8 cellular contexts compared by ENCODE assay signal in genomic region chr16:4270595-4270994, GRCh38. TPM values are rescaled to one million over a fixed set of nuclear protein-coding genes. Genes with fewer than 3 reads are reported as not detected.
DNase-seq lines count a peak whose midpoint lies in the region; ATAC-seq and TF ChIP-seq lines count a peak whose summit lies in the region.

No MANE protein-coding gene starts in this region.

- no peak overlapping the region for H3K27ac ChIP-seq in iPS-18a (ENCODE audit: low read length)

- H3K4me3 Mint-ChIP-seq in activated CD4-positive, alpha-beta T cell treated with anti-CD3 and anti-CD28 coated beads, Interleukin-2, amount 10 ng/mL, durations not matched to agents 7 days and 5 days = peak overlapping the region; percentile 86
- peak overlapping the region; percentile 69 for H3K4me3 Mint-ChIP-seq in WTC11
- peak overlapping the region; percentile 86 for H3K4me3 Mint-ChIP-seq in stimulated activated naive CD8-positive, alpha-beta T cell treated with anti-CD3 and anti-CD28 coated beads, Interleukin-15, Interleukin-2, amounts not matched to agents 100 ng/mL and 50 ng/mL, for 24 hours

- H3K4me1 Mint-ChIP-seq in activated CD4-positive, alpha-beta T cell treated with anti-CD3 and anti-CD28 coated beads, Interleukin-2, amount 10 ng/mL, durations not matched to agents 7 days and 5 days = peaks cover 21% of the 10 kb centered on the region
- H3K4me1 Mint-ChIP-seq in WTC11 = peaks cover 20% of the 10 kb centered on the region
- peaks cover 23% of the 10 kb centered on the region for H3K4me1 Mint-ChIP-seq in stimulated activated naive CD8-positive, alpha-beta T cell treated with anti-CD3 and anti-CD28 coated beads, Interleukin-15, Interleukin-2, amounts not matched to agents 100 ng/mL and 50 ng/mL, for 24 hours (ENCODE audit: low read depth)

- no peaks in the 10 kb centered on the region for H3K4me1 ChIP-seq in iPS-18a (ENCODE audit: control insufficient read depth, low read depth, low read length)

- no peaks in the 10 kb centered on the region for H3K27me3 ChIP-seq in iPS-18a (ENCODE audit: control insufficient read depth, insufficient read depth, low read length)

- peak overlapping the region; percentile 91 for H3K4me3 ChIP-seq in iPS-18a (ENCODE audit: low read length)

- CTCF ChIA-PET in activated CD4-positive, alpha-beta T cell treated with anti-CD3 and anti-CD28 coated beads, Interleukin-2, amount 10 ng/mL, durations not matched to agents 7 days and 5 days (lab: Charles Lee) = interaction anchor here (0.5 to 13.0 kb wide), 3 partner anchors 16 to 585 kb away, joined by 3 to 124 read pairs (median 4); no protein-coding TSS in a partner anchor
- CTCF ChIA-PET in WTC11 (lab: Charles Lee) = interaction anchor here (0.6 to 5.4 kb wide), 7 partner anchors 8 to 308 kb away, joined by 3 to 70 read pairs (median 13); partner anchors contain the start of gene GLIS2

- H3K36me3 Mint-ChIP-seq in activated CD4-positive, alpha-beta T cell treated with anti-CD3 and anti-CD28 coated beads, Interleukin-2, amount 10 ng/mL, durations not matched to agents 7 days and 5 days (ENCODE audit: low read depth) = no peaks in the 10 kb centered on the region
- H3K36me3 Mint-ChIP-seq in WTC11 = peaks cover 4% of the 10 kb centered on the region
- H3K36me3 Mint-ChIP-seq in stimulated activated naive CD8-positive, alpha-beta T cell treated with anti-CD3 and anti-CD28 coated beads, Interleukin-15, Interleukin-2, amounts not matched to agents 100 ng/mL and 50 ng/mL, for 24 hours (ENCODE audit: low read depth) = no peaks in the 10 kb centered on the region

- no peaks in the 10 kb centered on the region for H3K9me3 ChIP-seq in iPS-18a (ENCODE audit: control insufficient read depth, low read depth, low read length)

- no peak for TF ChIP-seq CTCF in WTC11 (IDR thresholded peaks at IDR 0.05)

- peak overlapping the region; percentile 51 for H3K27ac Mint-ChIP-seq in activated CD4-positive, alpha-beta T cell treated with anti-CD3 and anti-CD28 coated beads, Interleukin-2, amount 10 ng/mL, durations not matched to agents 7 days and 5 days
- H3K27ac Mint-ChIP-seq in WTC11 = peak overlapping the region; percentile 70
- peak overlapping the region; percentile 91 for H3K27ac Mint-ChIP-seq in stimulated activated naive CD8-positive, alpha-beta T cell treated with anti-CD3 and anti-CD28 coated beads, Interleukin-15, Interleukin-2, amounts not matched to agents 100 ng/mL and 50 ng/mL, for 24 hours

- no peaks in the 10 kb centered on the region for H3K9me3 Mint-ChIP-seq in activated CD4-positive, alpha-beta T cell treated with anti-CD3 and anti-CD28 coated beads, Interleukin-2, amount 10 ng/mL, durations not matched to agents 7 days and 5 days
- no peaks in the 10 kb centered on the region for H3K9me3 Mint-ChIP-seq in WTC11
- H3K9me3 Mint-ChIP-seq in stimulated activated naive CD8-positive, alpha-beta T cell treated with anti-CD3 and anti-CD28 coated beads, Interleukin-15, Interleukin-2, amounts not matched to agents 100 ng/mL and 50 ng/mL, for 24 hours = no peaks in the 10 kb centered on the region

- DNase-seq in activated CD4-positive, alpha-beta T cell treated with anti-CD3 and anti-CD28 coated beads, Interleukin-2, amount 10 ng/mL, durations not matched to agents 7 days and 5 days = no peak
- no peak for DNase-seq in activated CD4-positive, alpha-beta T cell treated with anti-CD3 and anti-CD28 coated beads, Interleukin-2, amount 50 U/mL, for 4 hours
- DNase-seq in WTC11 (ENCODE audit: low spot score) (no peak), DMS 273 treated with DMSO at 0.1 percent for 48 hours (lab: John Stamatoyannopoulos, UW) (no peak), HuH-7 (ENCODE audit: low spot score) (no peak)

- peak overlapping the region; percentile 99 for H3K9ac ChIP-seq in iPS-18a (ENCODE audit: low read length)

- peaks cover 6% of the 10 kb centered on the region for H3K36me3 ChIP-seq in iPS-18a (ENCODE audit: control insufficient read depth, low read depth, low read length)

- H3K27me3 Mint-ChIP-seq in activated CD4-positive, alpha-beta T cell treated with anti-CD3 and anti-CD28 coated beads, Interleukin-2, amount 10 ng/mL, durations not matched to agents 7 days and 5 days = no peaks in the 10 kb centered on the region
- H3K27me3 Mint-ChIP-seq in WTC11 (ENCODE audit: low read depth) = no peaks in the 10 kb centered on the region
- H3K27me3 Mint-ChIP-seq in stimulated activated naive CD8-positive, alpha-beta T cell treated with anti-CD3 and anti-CD28 coated beads, Interleukin-15, Interleukin-2, amounts not matched to agents 100 ng/mL and 50 ng/mL, for 24 hours = no peaks in the 10 kb centered on the region

- ATAC-seq in WTC11 (no peak), GM21390 (IDR thresholded peaks at IDR 0.05; ENCODE audit: unreplicated experiment) (no peak)

- POLR2A ChIA-PET in activated CD4-positive, alpha-beta T cell treated with anti-CD3 and anti-CD28 coated beads, Interleukin-2, amount 10 ng/mL, durations not matched to agents 7 days and 5 days (lab: Charles Lee) = interaction anchor here (0.7 kb wide), 1 partner anchor 35 kb away, joined by 3 read pairs; no protein-coding TSS in a partner anchor
- POLR2A ChIA-PET in WTC11 (lab: Charles Lee) = interaction anchor here (0.6 to 2.2 kb wide), 3 partner anchors 17 to 32 kb away, joined by 6 to 14 read pairs (median 12); no protein-coding TSS in a partner anchor

TF ChIP-seq in WTC11, 78 proteins besides CTCF, POLR2A, EP300 and RAD21:
- no peak for TF ChIP-seq ESRRA (CRISPR knock-in tag; IDR thresholded peaks at IDR 0.05; ENCODE audit: borderline replicate concordance)
- TF ChIP-seq GTF2I (CRISPR knock-in tag; conservative IDR thresholded peaks at IDR 0.05) = no peak
- TF ChIP-seq ZSCAN18 (CRISPR knock-in tag; IDR thresholded peaks at IDR 0.05) = no peak
- TF ChIP-seq ATF2 (CRISPR knock-in tag; IDR thresholded peaks at IDR 0.05; ENCODE audit: borderline replicate concordance, low read depth) = no peak
- TF ChIP-seq IRF1 (CRISPR knock-in tag; IDR thresholded peaks at IDR 0.05) = no peak
- TF ChIP-seq USF2 (CRISPR knock-in tag; IDR thresholded peaks at IDR 0.05) = no peak
- TF ChIP-seq MAX (CRISPR knock-in tag; IDR thresholded peaks at IDR 0.05) = no peak
- TF ChIP-seq HMGA2 (CRISPR knock-in tag; IDR thresholded peaks at IDR 0.05) = no peak
- TF ChIP-seq NFYB (CRISPR knock-in tag; conservative IDR thresholded peaks at IDR 0.05; ENCODE audit: low read depth) = no peak
- no peak for TF ChIP-seq IRF2 (CRISPR knock-in tag; IDR thresholded peaks at IDR 0.05; ENCODE audit: borderline replicate concordance, low read depth)

RNA-seq across cellular contexts. Expression of gene TFAP4, which starts 2.2 kb away (rescaled TPM):
- 10 to 100 TPM; 19.3 to 19.7 TPM for total RNA-seq in activated CD4-positive, alpha-beta T cell treated with anti-CD3 and anti-CD28 coated beads, Interleukin-2, amount 10 ng/mL, durations not matched to agents 7 days and 5 days
- total RNA-seq in WTC11 (2021) = 31.9 to 36.5 TPM (median 34.2 TPM) in 3 replicates

RNA-seq across cellular contexts. Expression of gene SRL, which starts 28.7 kb away (rescaled TPM):
- not detected for total RNA-seq in activated CD4-positive, alpha-beta T cell treated with anti-CD3 and anti-CD28 coated beads, Interleukin-2, amount 10 ng/mL, durations not matched to agents 7 days and 5 days
- 0.11 TPM in 1 of 3 replicates, not detected in the others for total RNA-seq in WTC11 (2021)

RNA-seq across cellular contexts. Expression of gene GLIS2, which starts 45.3 kb away (rescaled TPM):
- total RNA-seq in activated CD4-positive, alpha-beta T cell treated with anti-CD3 and anti-CD28 coated beads, Interleukin-2, amount 10 ng/mL, durations not matched to agents 7 days and 5 days = under 1 TPM; 0.12 to 0.17 TPM
- total RNA-seq in WTC11 (2021) = 19.5 to 23.0 TPM (median 20.1 TPM) in 3 replicates

Comparison
In these comparisons a context has a peak if more than half of its experiments do, and no peak if none do; other contexts are left out.
1. RNA of gene GLIS2, which starts 45.3 kb away (total RNA-seq): 19.5 to 23.0 TPM in WTC11; 0.12 to 0.17 TPM in activated CD4-positive, alpha-beta T cell treated with anti-CD3 and anti-CD28 coated beads, Interleukin-2, amount 10 ng/mL, durations not matched to agents 7 days and 5 days; every median in the first group is over 10 times any median in the second.
2. Peak in every context shown above with its lines, with median percentiles within 50 percentile points of each other: H3K27ac Mint-ChIP-seq and H3K4me3 Mint-ChIP-seq.